17 cellular contexts compared by ENCODE assay signal in genomic region chr11:18599739-18600230, GRCh38. TPM values are rescaled to one million over a fixed set of nuclear protein-coding genes. Genes with fewer than 3 reads are reported as not detected.
DNase-seq lines count a peak whose midpoint lies in the region; ATAC-seq and TF ChIP-seq lines count a peak whose summit lies in the region.
"Had no signal": no experiment of that assay in that cellular context is flagged by ENCODE, and none has a peak within 500 bp of the region (broad histone marks: within the 10 kb centered on the region; RNA-seq: fewer than 3 reads in every experiment).

TSS of gene MISFA (plus strand) at chr11:18599789. CDS start at chr11:18599929, 140 bp downstream.

- peaks cover 0 to 16% of the 10 kb centered on the region in 2 donors for H3K36me3 ChIP-seq in gastrocnemius medialis

- no peaks in the 10 kb centered on the region for H3K4me1 Mint-ChIP-seq in activated CD8-positive, alpha-beta T cell treated with anti-CD3 and anti-CD28 coated beads, Interleukin-2, amount 10 ng/mL, durations not matched to agents 7 days and 5 days (ENCODE audit: low read depth)
- H3K4me1 Mint-ChIP-seq in activated CD8-positive, alpha-beta T cell treated with anti-CD3 and anti-CD28 coated beads for 36 hours (ENCODE audit: low read depth): no peaks in the 10 kb centered on the region

- no peak within 1 kb of the TSS for H3K4me3 Mint-ChIP-seq in activated CD8-positive, alpha-beta T cell treated with anti-CD3 and anti-CD28 coated beads, Interleukin-2, amount 10 ng/mL, durations not matched to agents 7 days and 5 days
- H3K4me3 Mint-ChIP-seq in activated CD8-positive, alpha-beta T cell treated with anti-CD3 and anti-CD28 coated beads for 36 hours: no peak within 1 kb of the TSS

- no peak for TF ChIP-seq POLR2A in gastrocnemius medialis (IDR thresholded peaks at IDR 0.05)

- no peak for TF ChIP-seq CTCF in activated CD8-positive, alpha-beta T cell treated with anti-CD3 and anti-CD28 coated beads for 36 hours (IDR thresholded peaks at IDR 0.05)
- TF ChIP-seq CTCF in fibroblast of mammary gland (conservative IDR thresholded peaks at IDR 0.05; ENCODE audit: control insufficient read depth, insufficient read depth, low read depth, low read length) (no peak), gastrocnemius medialis (IDR thresholded peaks at IDR 0.05 in 4 of 5, conservative IDR thresholded peaks at IDR 0.05 in 1 of 5) (no peak)

- intact Hi-C loops in activated CD8-positive, alpha-beta T cell treated with anti-CD3 and anti-CD28 coated beads for 36 hours (cut with micrococcal nuclease): no loop called here
- intact Hi-C loops in gastrocnemius medialis (cut with DNase I; ENCODE audit: low total_unique reads): no loop called here

- H3K4me3 ChIP-seq in fibroblast of mammary gland (ENCODE audit: control insufficient read depth, low read depth, low read length) (no peak within 1 kb of the TSS), gastrocnemius medialis (no peak within 1 kb of the TSS)
- H3K4me3 ChIP-seq: GM23248, SK-N-MC had no signal

- POLR2A ChIA-PET in activated CD8-positive, alpha-beta T cell treated with anti-CD3 and anti-CD28 coated beads, Interleukin-2, amount 10 ng/mL, durations not matched to agents 7 days and 5 days (lab: Charles Lee): no interaction called here
- POLR2A ChIA-PET in activated CD8-positive, alpha-beta T cell treated with anti-CD3 and anti-CD28 coated beads for 36 hours (lab: Charles Lee): interaction anchor here (0.5 kb wide), 1 partner anchor 29 kb away, joined by 3 read pairs; no protein-coding TSS in a partner anchor

- H3K36me3 Mint-ChIP-seq in activated CD8-positive, alpha-beta T cell treated with anti-CD3 and anti-CD28 coated beads, Interleukin-2, amount 10 ng/mL, durations not matched to agents 7 days and 5 days (ENCODE audit: low read depth): no peaks in the 10 kb centered on the region
- no peaks in the 10 kb centered on the region for H3K36me3 Mint-ChIP-seq in activated CD8-positive, alpha-beta T cell treated with anti-CD3 and anti-CD28 coated beads for 36 hours (ENCODE audit: low read depth)

- CTCF ChIA-PET in activated CD8-positive, alpha-beta T cell treated with anti-CD3 and anti-CD28 coated beads, Interleukin-2, amount 10 ng/mL, durations not matched to agents 7 days and 5 days (lab: Charles Lee): interaction anchor here (1.2 kb wide), 1 partner anchor 176 kb away, joined by 3 read pairs; no protein-coding TSS in a partner anchor
- CTCF ChIA-PET in activated CD8-positive, alpha-beta T cell treated with anti-CD3 and anti-CD28 coated beads for 36 hours (lab: Charles Lee): interaction anchor here (1.8 kb wide), 1 partner anchor 60 kb away, joined by 4 read pairs; no protein-coding TSS in a partner anchor

- peak within 1 kb of the TSS; percentile 65 to 76 (median 72) for H3K27ac ChIP-seq in gastrocnemius medialis
- H3K27ac ChIP-seq: GM23248, SK-N-MC had no signal

- in situ Hi-C loops in gastrocnemius medialis (cut with MboI; ENCODE audit: low sequenced_read_pairs in 4 of 4): no loop called here

- no peaks in the 10 kb centered on the region for H3K9me3 Mint-ChIP-seq in activated CD8-positive, alpha-beta T cell treated with anti-CD3 and anti-CD28 coated beads, Interleukin-2, amount 10 ng/mL, durations not matched to agents 7 days and 5 days (ENCODE audit: insufficient read depth)
- no peaks in the 10 kb centered on the region for H3K9me3 Mint-ChIP-seq in activated CD8-positive, alpha-beta T cell treated with anti-CD3 and anti-CD28 coated beads for 36 hours

- no peaks in the 10 kb centered on the region for H3K27me3 ChIP-seq in gastrocnemius medialis

- H3K27ac Mint-ChIP-seq in activated CD8-positive, alpha-beta T cell treated with anti-CD3 and anti-CD28 coated beads, Interleukin-2, amount 10 ng/mL, durations not matched to agents 7 days and 5 days: peak within 1 kb of the TSS; percentile 25
- H3K27ac Mint-ChIP-seq in activated CD8-positive, alpha-beta T cell treated with anti-CD3 and anti-CD28 coated beads for 36 hours: no peak within 1 kb of the TSS

- no peak for DNase-seq in activated CD8-positive, alpha-beta T cell treated with anti-CD3 and anti-CD28 coated beads, Interleukin-2, amount 10 ng/mL, durations not matched to agents 7 days and 5 days
- DNase-seq in activated CD8-positive, alpha-beta T cell treated with anti-CD3 and anti-CD28 coated beads for 36 hours: no peak
- DNase-seq in HT1080 (ENCODE audit: low read depth) (peak; percentile 5), fibroblast of mammary gland (ENCODE audit: low read depth) (peak; percentile 72), gastrocnemius medialis (no peak), SK-N-DZ (ENCODE audit: low spot score) (no peak), NCI-H748 (lab: John Stamatoyannopoulos, UW; ENCODE audit: unreplicated experiment) (no peak)
- DNase-seq: 8988T, GM23248, KBM-7, NCI-H1417 treated with DMSO at 0.1 percent for 48 hours, NCI-H2029 treated with DMSO at 0.1 percent for 48 hours, NCI-H510A, NCI-H82 had no signal

- ATAC-seq in activated CD8-positive, alpha-beta T cell treated with anti-CD3 and anti-CD28 coated beads, Interleukin-2, amount 10 ng/mL, durations not matched to agents 7 days and 5 days: no peak
- no peak for ATAC-seq in activated CD8-positive, alpha-beta T cell treated with anti-CD3 and anti-CD28 coated beads for 36 hours
- ATAC-seq in gastrocnemius medialis: no peak
- ATAC-seq in HG03139 (IDR thresholded peaks at IDR 0.05; ENCODE audit: unreplicated experiment): no peak
- ATAC-seq: HCT116 had no signal

- H3K4me1 ChIP-seq in gastrocnemius medialis: peaks cover 4 to 8% of the 10 kb centered on the region in 2 donors

- peaks cover 2% of the 10 kb centered on the region for H3K27me3 Mint-ChIP-seq in activated CD8-positive, alpha-beta T cell treated with anti-CD3 and anti-CD28 coated beads, Interleukin-2, amount 10 ng/mL, durations not matched to agents 7 days and 5 days (ENCODE audit: low read depth)
- H3K27me3 Mint-ChIP-seq in activated CD8-positive, alpha-beta T cell treated with anti-CD3 and anti-CD28 coated beads for 36 hours: no peaks in the 10 kb centered on the region

- no peaks in the 10 kb centered on the region for H3K9me3 ChIP-seq in gastrocnemius medialis

RNA-seq across cellular contexts. Expression of gene MISFA, which starts in this region (rescaled TPM):
- total RNA-seq in activated CD8-positive, alpha-beta T cell treated with anti-CD3 and anti-CD28 coated beads, Interleukin-2, amount 10 ng/mL, durations not matched to agents 7 days and 5 days: 1 to 10 TPM in 1 of 2 experiments, not detected in 1; 1.4 TPM
- 1 to 10 TPM in 1 of 2 experiments, under 1 TPM in 1; 0.67 to 1.1 TPM for total RNA-seq in activated CD8-positive, alpha-beta T cell treated with anti-CD3 and anti-CD28 coated beads for 36 hours
- 0.73 TPM in 1 of 2 replicates, not detected in the other for total RNA-seq in HT1080 (2014; rRNA removed; shearing (Covaris generic))
- 0.27 and 3.3 TPM in 2 replicates for polyA plus RNA-seq in HT1080 (2015; cell fraction: cytosol; rRNA removed)
- polyA plus RNA-seq in HT1080 (2015; cell fraction: nucleus; rRNA removed): 1.3 TPM in 1 of 2 replicates, not detected in the other
- 10 to 100 TPM in 1 of 4 donors, 1 to 10 TPM in 2, not detected in 1; 4.5 to 14.1 (median 4.5) TPM for total RNA-seq in gastrocnemius medialis
- 2.8 and 4.2 TPM in 2 replicates for polyA plus RNA-seq in SK-N-DZ (2014; cell fraction: cytosol; rRNA removed)
- 5.2 and 14.5 TPM in 2 replicates for polyA plus RNA-seq in SK-N-DZ (2014; cell fraction: nucleus; rRNA removed)
- total RNA-seq: GM23248 had no signal

Comparison
In these comparisons a context has a peak if more than half of its experiments do, and no peak if none do; other contexts are left out.
1. DNase-seq: peak in HT1080 (single experiment) and fibroblast of mammary gland (single experiment); none in activated CD8-positive, alpha-beta T cell treated with anti-CD3 and anti-CD28 coated beads, Interleukin-2, amount 10 ng/mL, durations not matched to agents 7 days and 5 days (single experiment), activated CD8-positive, alpha-beta T cell treated with anti-CD3 and anti-CD28 coated beads for 36 hours (single experiment), gastrocnemius medialis (0 of 2), SK-N-DZ (single experiment) and NCI-H748 (single experiment).